ENCODE assay signal across 20 cellular contexts in the genomic region with DNA sequence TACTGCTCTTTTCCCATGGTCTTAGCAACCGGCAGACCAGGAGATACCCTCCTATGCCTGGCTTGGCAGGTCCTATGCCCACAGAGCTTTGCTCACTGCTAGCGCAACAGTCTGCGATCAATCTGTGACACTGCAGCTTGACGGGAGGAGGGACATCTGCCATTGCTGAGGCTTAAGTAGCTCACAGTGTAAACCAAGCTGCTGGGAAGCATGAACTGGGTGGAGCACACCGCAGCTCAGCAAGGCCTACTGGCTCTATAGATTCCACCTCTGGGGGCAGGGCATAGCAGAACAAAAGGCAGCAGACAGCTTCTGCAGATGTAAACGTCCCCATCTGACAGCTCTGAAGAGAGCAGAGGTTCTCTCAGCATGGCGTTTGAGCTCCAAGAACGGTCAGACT. TPM values are rescaled to one million over a fixed set of nuclear protein-coding genes. Genes with fewer than 3 reads are reported as not detected.
A peak's percentile ranks its signal among the peaks of the same experiment; 100 is the strongest.
DNase-seq lines count a peak whose midpoint lies in the region; ATAC-seq and TF ChIP-seq lines count a peak whose summit lies in the region.
"Had no signal": no experiment of that assay in that cellular context is flagged by ENCODE, and none has a peak within 500 bp of the region (broad histone marks: within the 10 kb centered on the region; RNA-seq: fewer than 3 reads in every experiment).

No MANE protein-coding gene starts in this region.

- H4K20me1 ChIP-seq in neural progenitor cell (ENCODE audit: low read depth) = no peaks in the 10 kb centered on the region

- no peak overlapping the region for H3K9ac ChIP-seq in neural progenitor cell
- H3K9ac ChIP-seq: KMS-11, SK-N-SH had no signal

- H3K4me1 Mint-ChIP-seq in neural progenitor cell = no peaks in the 10 kb centered on the region
- H3K4me1 Mint-ChIP-seq: B cell had no signal

- H3K27me3 ChIP-seq in neural progenitor cell = no peaks in the 10 kb centered on the region

- H3K79me2 ChIP-seq in neural progenitor cell (ENCODE audit: low read depth) = no peaks in the 10 kb centered on the region

- H3K9me3 ChIP-seq in neural progenitor cell (ENCODE audit: low read depth) = no peaks in the 10 kb centered on the region
- H3K9me3 ChIP-seq: SK-N-SH had no signal

- H3F3A ChIP-seq in neural progenitor cell (ENCODE audit: low read depth) = no peaks in the 10 kb centered on the region

- no peaks in the 10 kb centered on the region for H3K36me3 Mint-ChIP-seq in neural progenitor cell

- H3K27ac Mint-ChIP-seq in neural progenitor cell = no peak overlapping the region
- H3K27ac Mint-ChIP-seq: B cell, HFFc6 had no signal

- no peaks in the 10 kb centered on the region for H3K4me1 ChIP-seq in neural progenitor cell

- no peak for TF ChIP-seq CTCF in neural progenitor cell (IDR thresholded peaks at IDR 0.05)

- no peak overlapping the region for H3K4me2 ChIP-seq in neural progenitor cell
- H3K4me2 ChIP-seq: KMS-11, SK-N-SH had no signal

- no peak overlapping the region for H3K4me3 ChIP-seq in neural progenitor cell

- H3K9me3 Mint-ChIP-seq in neural progenitor cell = peaks cover 5% of the 10 kb centered on the region
- H3K9me3 Mint-ChIP-seq: HFFc6 had no signal

- DNase-seq in DMS53 (lab: John Stamatoyannopoulos, UW) (peak; percentile 19), DMS53 treated with DMSO at 0.1 percent for 48 hours (lab: John Stamatoyannopoulos, UW; ENCODE audit: unreplicated experiment) (no peak), NCI-H146 treated with DMSO at 0.1 percent for 48 hours (lab: John Stamatoyannopoulos, UW; ENCODE audit: unreplicated experiment) (peak; percentile 72), SHP77 (lab: John Stamatoyannopoulos, UW) (peak; percentile 61 to 76), neural progenitor cell (ENCODE audit: low spot score) (peak; percentile 20), NOMO-1 treated with dmso at 0.1 percent for 144 hours (lab: John Stamatoyannopoulos, UW; ENCODE audit: unreplicated experiment) (no peak)
- DNase-seq in stimulated activated CD8-positive, alpha-beta memory T cell treated with anti-CD3 and anti-CD28 coated beads, Interleukin-4, amount 100 ng/mL, for 48 hours = no peak
- DNase-seq: DMS 273 treated with DMSO at 0.1 percent for 48 hours, EL, HFFc6, NCI-H1930, NCI-H446 treated with DMSO at 0.1 percent for 48 hours, Right ventricle myocardium superior, SK-N-SH had no signal

- H3K36me3 ChIP-seq in neural progenitor cell = no peaks in the 10 kb centered on the region

- H3K4me3 Mint-ChIP-seq in neural progenitor cell = no peak overlapping the region
- H3K4me3 Mint-ChIP-seq: B cell, HFFc6 had no signal

- H2AFZ ChIP-seq in neural progenitor cell (replicated peaks) = peak overlapping the region; percentile 47

- H3K27me3 Mint-ChIP-seq in neural progenitor cell (ENCODE audit: insufficient read depth, low read depth) = no peaks in the 10 kb centered on the region

- ATAC-seq in HG03097 (IDR thresholded peaks at IDR 0.05; ENCODE audit: low FRiP score, unreplicated experiment) = no peak

- H3K27ac ChIP-seq in neural progenitor cell = no peak overlapping the region
- H3K27ac ChIP-seq: 22Rv1, HL-60, KMS-11 had no signal

RNA-seq across cellular contexts. Expression of a gene that starts 40.4 kb away (rescaled TPM):
- total RNA-seq in neural progenitor cell (ENCODE audit: low replicate concordance) = 2.9 and 3.7 TPM in 2 replicates
- total RNA-seq: OCI-LY7 had no signal

Comparison
In these comparisons a context has a peak if more than half of its experiments do, and no peak if none do; other contexts are left out.
1. DNase-seq: peak in DMS53 (single experiment), NCI-H146 treated with DMSO at 0.1 percent for 48 hours (single experiment), SHP77 (2 of 2) and neural progenitor cell (single experiment); none in DMS53 treated with DMSO at 0.1 percent for 48 hours (single experiment), NOMO-1 treated with dmso at 0.1 percent for 144 hours (single experiment) and stimulated activated CD8-positive, alpha-beta memory T cell treated with anti-CD3 and anti-CD28 coated beads, Interleukin-4, amount 100 ng/mL, for 48 hours (single experiment).